Comparison of ENCODE assay signal across 1 cellular context in the genomic region with DNA sequence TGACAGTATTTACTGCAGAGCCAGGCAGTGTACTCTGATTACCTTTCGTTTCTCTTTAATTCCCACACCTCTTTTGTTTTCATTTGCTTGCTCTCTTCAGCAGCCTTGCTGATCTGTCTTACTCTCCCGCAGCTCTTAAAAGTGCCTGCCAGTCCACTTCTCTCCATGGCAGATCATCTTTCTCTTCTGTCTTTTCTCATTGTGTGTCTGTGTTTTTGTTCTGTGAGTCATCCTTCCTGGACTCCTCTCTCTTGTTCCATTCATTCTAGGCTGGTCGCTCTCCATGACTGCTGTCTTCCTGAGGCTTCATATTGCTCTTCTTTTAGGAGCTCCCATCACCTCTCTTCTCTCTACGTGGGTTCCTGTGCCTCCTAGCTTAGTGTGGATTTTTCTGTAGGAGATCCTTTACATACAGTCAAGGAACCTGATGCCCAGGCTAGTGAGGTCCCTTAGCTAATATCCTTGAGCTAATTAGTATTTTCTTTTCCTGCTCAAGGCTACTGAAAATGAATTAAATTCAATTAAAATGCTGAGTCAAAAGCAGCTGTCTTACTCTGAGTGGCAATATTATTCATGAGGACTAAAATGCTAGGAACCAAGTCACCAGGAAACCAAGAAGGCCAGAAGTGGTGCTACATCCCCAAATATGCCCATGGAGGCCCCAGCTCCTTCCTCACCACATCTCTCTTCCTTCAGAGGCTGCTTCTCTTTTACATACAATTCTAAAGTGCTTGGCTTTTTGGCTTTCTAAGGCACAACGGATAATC.
TF ChIP-seq lines count a peak whose summit lies in the region.

No MANE protein-coding gene starts in this region.

TF ChIP-seq in IMR-90, 13 proteins besides CTCF, POLR2A, EP300 and RAD21:
- TF ChIP-seq FOS (IDR thresholded peaks at IDR 0.05; ENCODE audit: low read depth, low read length) (peak; percentile 57; the same call in 1 of the 2 replicates), NFE2L2 (IDR thresholded peaks at IDR 0.05; ENCODE audit: low read depth, low read length) (no peak), SMC3 (IDR thresholded peaks at IDR 0.05; ENCODE audit: low read depth, low read length) (no peak)
